1 cellular context compared by ENCODE assay signal in the genomic region with DNA sequence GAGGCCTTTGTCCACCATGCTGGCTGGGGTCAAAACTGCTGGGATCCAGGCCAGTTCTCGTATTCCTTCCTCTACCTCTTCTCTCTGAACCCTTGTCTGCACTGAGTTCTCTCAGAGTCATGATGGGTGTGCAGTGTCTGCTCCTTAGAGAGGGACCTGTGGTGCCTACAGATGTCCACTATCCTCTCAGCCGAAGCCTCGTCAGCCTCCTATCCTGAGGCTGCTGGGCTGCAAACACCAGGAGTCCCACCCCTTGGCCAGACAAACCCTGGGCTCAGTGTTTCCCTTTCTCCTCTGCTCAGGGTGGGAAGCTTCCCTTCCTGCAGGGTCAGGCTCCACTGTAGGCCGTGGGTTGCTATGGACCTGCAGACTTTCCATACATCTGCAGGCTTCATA.
TF ChIP-seq lines count a peak whose summit lies in the region.

No MANE protein-coding gene starts in this region.

TF ChIP-seq in GM23338, 12 proteins besides CTCF, POLR2A, EP300 and RAD21:
- TF ChIP-seq, protein P1, sequence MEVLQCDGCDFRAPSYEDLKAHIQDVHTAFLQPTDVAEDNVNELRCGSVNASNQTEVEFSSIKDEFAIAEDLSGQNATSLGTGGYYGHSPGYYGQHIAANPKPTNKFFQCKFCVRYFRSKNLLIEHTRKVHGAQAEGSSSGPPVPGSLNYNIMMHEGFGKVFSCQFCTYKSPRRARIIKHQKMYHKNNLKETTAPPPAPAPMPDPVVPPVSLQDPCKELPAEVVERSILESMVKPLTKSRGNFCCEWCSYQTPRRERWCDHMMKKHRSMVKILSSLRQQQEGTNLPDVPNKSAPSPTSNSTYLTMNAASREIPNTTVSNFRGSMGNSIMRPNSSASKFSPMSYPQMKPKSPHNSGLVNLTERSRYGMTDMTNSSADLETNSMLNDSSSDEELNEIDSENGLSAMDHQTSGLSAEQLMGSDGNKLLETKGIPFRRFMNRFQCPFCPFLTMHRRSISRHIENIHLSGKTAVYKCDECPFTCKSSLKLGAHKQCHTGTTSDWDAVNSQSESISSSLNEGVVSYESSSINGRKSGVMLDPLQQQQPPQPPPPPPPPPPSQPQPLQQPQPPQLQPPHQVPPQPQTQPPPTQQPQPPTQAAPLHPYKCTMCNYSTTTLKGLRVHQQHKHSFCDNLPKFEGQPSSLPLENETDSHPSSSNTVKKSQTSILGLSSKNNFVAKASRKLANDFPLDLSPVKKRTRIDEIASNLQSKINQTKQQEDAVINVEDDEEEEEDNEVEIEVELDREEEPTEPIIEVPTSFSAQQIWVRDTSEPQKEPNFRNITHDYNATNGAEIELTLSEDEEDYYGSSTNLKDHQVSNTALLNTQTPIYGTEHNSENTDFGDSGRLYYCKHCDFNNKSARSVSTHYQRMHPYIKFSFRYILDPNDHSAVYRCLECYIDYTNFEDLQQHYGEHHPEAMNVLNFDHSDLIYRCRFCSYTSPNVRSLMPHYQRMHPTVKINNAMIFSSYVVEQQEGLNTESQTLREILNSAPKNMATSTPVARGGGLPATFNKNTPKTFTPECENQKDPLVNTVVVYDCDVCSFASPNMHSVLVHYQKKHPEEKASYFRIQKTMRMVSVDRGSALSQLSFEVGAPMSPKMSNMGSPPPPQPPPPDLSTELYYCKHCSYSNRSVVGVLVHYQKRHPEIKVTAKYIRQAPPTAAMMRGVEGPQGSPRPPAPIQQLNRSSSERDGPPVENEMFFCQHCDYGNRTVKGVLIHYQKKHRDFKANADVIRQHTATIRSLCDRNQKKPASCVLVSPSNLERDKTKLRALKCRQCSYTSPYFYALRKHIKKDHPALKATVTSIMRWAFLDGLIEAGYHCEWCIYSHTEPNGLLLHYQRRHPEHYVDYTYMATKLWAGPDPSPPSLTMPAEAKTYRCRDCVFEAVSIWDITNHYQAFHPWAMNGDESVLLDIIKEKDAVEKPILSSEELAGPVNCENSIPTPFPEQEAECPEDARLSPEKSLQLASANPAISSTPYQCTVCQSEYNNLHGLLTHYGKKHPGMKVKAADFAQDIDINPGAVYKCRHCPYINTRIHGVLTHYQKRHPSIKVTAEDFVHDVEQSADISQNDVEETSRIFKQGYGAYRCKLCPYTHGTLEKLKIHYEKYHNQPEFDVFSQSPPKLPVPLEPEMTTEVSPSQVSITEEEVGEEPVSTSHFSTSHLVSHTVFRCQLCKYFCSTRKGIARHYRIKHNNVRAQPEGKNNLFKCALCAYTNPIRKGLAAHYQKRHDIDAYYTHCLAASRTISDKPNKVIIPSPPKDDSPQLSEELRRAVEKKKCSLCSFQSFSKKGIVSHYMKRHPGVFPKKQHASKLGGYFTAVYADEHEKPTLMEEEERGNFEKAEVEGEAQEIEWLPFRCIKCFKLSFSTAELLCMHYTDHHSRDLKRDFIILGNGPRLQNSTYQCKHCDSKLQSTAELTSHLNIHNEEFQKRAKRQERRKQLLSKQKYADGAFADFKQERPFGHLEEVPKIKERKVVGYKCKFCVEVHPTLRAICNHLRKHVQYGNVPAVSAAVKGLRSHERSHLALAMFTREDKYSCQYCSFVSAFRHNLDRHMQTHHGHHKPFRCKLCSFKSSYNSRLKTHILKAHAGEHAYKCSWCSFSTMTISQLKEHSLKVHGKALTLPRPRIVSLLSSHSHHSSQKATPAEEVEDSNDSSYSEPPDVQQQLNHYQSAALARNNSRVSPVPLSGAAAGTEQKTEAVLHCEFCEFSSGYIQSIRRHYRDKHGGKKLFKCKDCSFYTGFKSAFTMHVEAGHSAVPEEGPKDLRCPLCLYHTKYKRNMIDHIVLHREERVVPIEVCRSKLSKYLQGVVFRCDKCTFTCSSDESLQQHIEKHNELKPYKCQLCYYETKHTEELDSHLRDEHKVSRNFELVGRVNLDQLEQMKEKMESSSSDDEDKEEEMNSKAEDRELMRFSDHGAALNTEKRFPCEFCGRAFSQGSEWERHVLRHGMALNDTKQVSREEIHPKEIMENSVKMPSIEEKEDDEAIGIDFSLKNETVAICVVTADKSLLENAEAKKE (CRISPR knock-in tag; IDR thresholded peaks at IDR 0.05), result no peak
- TF ChIP-seq, protein P2, sequence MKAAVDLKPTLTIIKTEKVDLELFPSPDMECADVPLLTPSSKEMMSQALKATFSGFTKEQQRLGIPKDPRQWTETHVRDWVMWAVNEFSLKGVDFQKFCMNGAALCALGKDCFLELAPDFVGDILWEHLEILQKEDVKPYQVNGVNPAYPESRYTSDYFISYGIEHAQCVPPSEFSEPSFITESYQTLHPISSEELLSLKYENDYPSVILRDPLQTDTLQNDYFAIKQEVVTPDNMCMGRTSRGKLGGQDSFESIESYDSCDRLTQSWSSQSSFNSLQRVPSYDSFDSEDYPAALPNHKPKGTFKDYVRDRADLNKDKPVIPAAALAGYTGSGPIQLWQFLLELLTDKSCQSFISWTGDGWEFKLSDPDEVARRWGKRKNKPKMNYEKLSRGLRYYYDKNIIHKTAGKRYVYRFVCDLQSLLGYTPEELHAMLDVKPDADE (IDR thresholded peaks at IDR 0.05), result no peak
- TF ChIP-seq CREB1 (CRISPR knock-in tag; IDR thresholded peaks at IDR 0.05; ENCODE audit: low read depth) (no peak), ZNF331 (CRISPR knock-in tag; IDR thresholded peaks at IDR 0.05; ENCODE audit: low read depth) (no peak), NANOG (IDR thresholded peaks at IDR 0.05; ENCODE audit: borderline replicate concordance) (no peak), ZNF114 (CRISPR knock-in tag; IDR thresholded peaks at IDR 0.05) (no peak), STAT1 (IDR thresholded peaks at IDR 0.05; ENCODE audit: unreplicated experiment) (no peak), JUNB (IDR thresholded peaks at IDR 0.05; ENCODE audit: unreplicated experiment) (no peak), EZH2phosphoT487 (IDR thresholded peaks at IDR 0.05; ENCODE audit: unreplicated experiment) (no peak), EZH2 (IDR thresholded peaks at IDR 0.05; ENCODE audit: low read depth, unreplicated experiment) (no peak), POLR2AphosphoS5 (IDR thresholded peaks at IDR 0.05; ENCODE audit: low read depth) (no peak)
- TF ChIP-seq, protein P3, sequence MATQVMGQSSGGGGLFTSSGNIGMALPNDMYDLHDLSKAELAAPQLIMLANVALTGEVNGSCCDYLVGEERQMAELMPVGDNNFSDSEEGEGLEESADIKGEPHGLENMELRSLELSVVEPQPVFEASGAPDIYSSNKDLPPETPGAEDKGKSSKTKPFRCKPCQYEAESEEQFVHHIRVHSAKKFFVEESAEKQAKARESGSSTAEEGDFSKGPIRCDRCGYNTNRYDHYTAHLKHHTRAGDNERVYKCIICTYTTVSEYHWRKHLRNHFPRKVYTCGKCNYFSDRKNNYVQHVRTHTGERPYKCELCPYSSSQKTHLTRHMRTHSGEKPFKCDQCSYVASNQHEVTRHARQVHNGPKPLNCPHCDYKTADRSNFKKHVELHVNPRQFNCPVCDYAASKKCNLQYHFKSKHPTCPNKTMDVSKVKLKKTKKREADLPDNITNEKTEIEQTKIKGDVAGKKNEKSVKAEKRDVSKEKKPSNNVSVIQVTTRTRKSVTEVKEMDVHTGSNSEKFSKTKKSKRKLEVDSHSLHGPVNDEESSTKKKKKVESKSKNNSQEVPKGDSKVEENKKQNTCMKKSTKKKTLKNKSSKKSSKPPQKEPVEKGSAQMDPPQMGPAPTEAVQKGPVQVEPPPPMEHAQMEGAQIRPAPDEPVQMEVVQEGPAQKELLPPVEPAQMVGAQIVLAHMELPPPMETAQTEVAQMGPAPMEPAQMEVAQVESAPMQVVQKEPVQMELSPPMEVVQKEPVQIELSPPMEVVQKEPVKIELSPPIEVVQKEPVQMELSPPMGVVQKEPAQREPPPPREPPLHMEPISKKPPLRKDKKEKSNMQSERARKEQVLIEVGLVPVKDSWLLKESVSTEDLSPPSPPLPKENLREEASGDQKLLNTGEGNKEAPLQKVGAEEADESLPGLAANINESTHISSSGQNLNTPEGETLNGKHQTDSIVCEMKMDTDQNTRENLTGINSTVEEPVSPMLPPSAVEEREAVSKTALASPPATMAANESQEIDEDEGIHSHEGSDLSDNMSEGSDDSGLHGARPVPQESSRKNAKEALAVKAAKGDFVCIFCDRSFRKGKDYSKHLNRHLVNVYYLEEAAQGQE (IDR thresholded peaks at IDR 0.05; ENCODE audit: unreplicated experiment), result no peak
